ENCODE assay signal across 11 cellular contexts in genomic region chr4:2910409-2910808, GRCh38. TPM values are rescaled to one million over a fixed set of nuclear protein-coding genes. Genes with fewer than 3 reads are reported as not detected.
DNase-seq lines count a peak whose midpoint lies in the region; FAIRE-seq and TF ChIP-seq lines count a peak whose summit lies in the region.
"Had no signal": no experiment of that assay in that cellular context is flagged by ENCODE, and none has a peak within 500 bp of the region (broad histone marks: within the 10 kb centered on the region; RNA-seq: fewer than 3 reads in every experiment).

No MANE protein-coding gene starts in this region.

- no peaks in the 10 kb centered on the region for H3K27me3 Mint-ChIP-seq in IgD-negative memory B cell
- H3K27me3 Mint-ChIP-seq: activated naive CD4-positive, alpha-beta T cell treated with anti-CD3 and anti-CD28 coated beads, Interleukin-2, amount 10 ng/mL, durations not matched to agents 7 days and 5 days had no signal

- peaks cover 7% of the 10 kb centered on the region for H3K36me3 Mint-ChIP-seq in IgD-negative memory B cell

- WGBS in testis, 2 donors, result 83 to 93% methylated on average over 7 of the region's 7 CpGs

- no peaks in the 10 kb centered on the region for H3K9me3 Mint-ChIP-seq in IgD-negative memory B cell
- H3K9me3 Mint-ChIP-seq: activated naive CD4-positive, alpha-beta T cell treated with anti-CD3 and anti-CD28 coated beads, Interleukin-2, amount 10 ng/mL, durations not matched to agents 7 days and 5 days had no signal

- DNase-seq in GM10248 (ENCODE audit: extremely low spot score) (no peak), bronchial epithelial cell (ENCODE audit: low read depth) (no peak), mesenteric fat pad (ENCODE audit: low spot score) (peak; percentile 57), NCI-H2107 treated with DMSO at 0.1 percent for 48 hours (lab: John Stamatoyannopoulos, UW; ENCODE audit: unreplicated experiment) (no peak), LoVo (ENCODE audit: low spot score) (no peak), testis (no peak)
- DNase-seq: activated naive CD4-positive, alpha-beta T cell treated with anti-CD3 and anti-CD28 coated beads, Interleukin-2, amount 10 ng/mL, durations not matched to agents 7 days and 5 days; esophagus squamous epithelium; mesenchymal stem cell; NCI-H146 had no signal

- H3K27ac Mint-ChIP-seq in IgD-negative memory B cell, result peak overlapping the region in 2 of 3 donors; percentile 11 to 84
- H3K27ac Mint-ChIP-seq: activated naive CD4-positive, alpha-beta T cell treated with anti-CD3 and anti-CD28 coated beads, Interleukin-2, amount 10 ng/mL, durations not matched to agents 7 days and 5 days had no signal

- no peaks in the 10 kb centered on the region for H3K9me3 ChIP-seq in testis
- H3K9me3 ChIP-seq: esophagus squamous epithelium had no signal

- H3K36me3 ChIP-seq in bronchial epithelial cell (ENCODE audit: control insufficient read depth, insufficient read depth, low read length), result peaks cover 32% of the 10 kb centered on the region
- H3K36me3 ChIP-seq in testis (ENCODE audit: low read depth, missing control alignments), result no peaks in the 10 kb centered on the region

- no peak overlapping the region for H3K27ac ChIP-seq in testis
- H3K27ac ChIP-seq: esophagus squamous epithelium had no signal

- H3K4me1 ChIP-seq in testis, result peaks cover 2% of the 10 kb centered on the region
- H3K4me1 ChIP-seq: esophagus squamous epithelium had no signal

- H3K27me3 ChIP-seq in bronchial epithelial cell (ENCODE audit: control insufficient read depth, insufficient read depth, low read length) (no peaks in the 10 kb centered on the region), testis (no peaks in the 10 kb centered on the region)
- H3K27me3 ChIP-seq: esophagus squamous epithelium had no signal

- CTCF ChIA-PET in GM10248 (lab: Yijun Ruan, JAX), result interaction anchor here (0.8 to 1.7 kb wide), 8 partner anchors 9 to 303 kb away, joined by 3 to 4 read pairs (median 3); no protein-coding TSS in a partner anchor

- TF ChIP-seq CTCF in GM10248 (IDR thresholded peaks at IDR 0.05; ENCODE audit: control extremely low read depth, extremely low read depth, low read depth, missing control alignments) (peak; percentile 32), bronchial epithelial cell (IDR thresholded peaks at IDR 0.05; ENCODE audit: insufficient read depth, low read length, severe bottlenecking) (peak; percentile 12), testis (IDR thresholded peaks at IDR 0.05) (no peak)

- H3K4me3 Mint-ChIP-seq in IgD-negative memory B cell, result no peak overlapping the region
- H3K4me3 Mint-ChIP-seq: activated naive CD4-positive, alpha-beta T cell treated with anti-CD3 and anti-CD28 coated beads, Interleukin-2, amount 10 ng/mL, durations not matched to agents 7 days and 5 days had no signal

- no peak overlapping the region for H3K4me3 ChIP-seq in bronchial epithelial cell (ENCODE audit: low read depth, low read length)
- H3K4me3 ChIP-seq in testis, result no peak overlapping the region
- H3K4me3 ChIP-seq: esophagus squamous epithelium had no signal

- peak; percentile 55 for FAIRE-seq in bronchial epithelial cell (lab: Jason Lieb, UNC)

- H3K4me1 Mint-ChIP-seq in IgD-negative memory B cell, result peaks cover 12 to 18% (median 13%) of the 10 kb centered on the region in 3 donors

- intact Hi-C loops in testis (cut with DNase I; ENCODE audit: low total_unique reads), result no loop called here

- TF ChIP-seq POLR2A in testis (IDR thresholded peaks at IDR 0.05), result no peak

- POLR2A ChIA-PET in GM10248 (lab: Yijun Ruan, JAX), result no interaction called here

RNA-seq across cellular contexts. Expression of gene NOP14, which starts 52.8 kb away (rescaled TPM):
- 18.9 TPM for polyA plus RNA-seq in IgD-negative memory B cell
- total RNA-seq in bronchial epithelial cell, result 20.9 and 31.1 TPM in 2 replicates
- 37.5 TPM for total RNA-seq in mesenteric fat pad
- 10 to 100 TPM; 17.4 to 25.4 TPM for total RNA-seq in testis
- 15.0 TPM for polyA plus RNA-seq in testis (ENCODE audit: insufficient read depth, low read depth, low replicate concordance)

RNA-seq across cellular contexts. Expression of gene GRK4, which starts 53.0 kb away (rescaled TPM):
- 0.99 TPM for polyA plus RNA-seq in IgD-negative memory B cell
- 1.4 and 3.7 TPM in 2 replicates for total RNA-seq in bronchial epithelial cell
- 6.0 TPM for total RNA-seq in mesenteric fat pad
- total RNA-seq in testis, result 10 to 100 TPM; 33.8 to 73.0 TPM
- polyA plus RNA-seq in testis (ENCODE audit: insufficient read depth, low read depth, low replicate concordance), result 106 TPM

Comparison
In these comparisons a context has a peak if more than half of its experiments do, and no peak if none do; other contexts are left out.
1. CTCF ChIP-seq: peak in GM10248 (single experiment) and bronchial epithelial cell (single experiment); none in testis (0 of 3).